Comparison of ENCODE assay signal across 8 cellular contexts in genomic region chr19:1068111-1069001, GRCh38. TPM values are rescaled to one million over a fixed set of nuclear protein-coding genes. Genes with fewer than 3 reads are reported as not detected.
A peak's percentile ranks its signal among the peaks of the same experiment; 100 is the strongest.
DNase-seq lines count a peak whose midpoint lies in the region; ATAC-seq, FAIRE-seq and TF ChIP-seq lines count a peak whose summit lies in the region.

No MANE protein-coding gene starts in this region.

- no peaks in the 10 kb centered on the region for H3K9me3 ChIP-seq in psoas muscle

- H3K27ac ChIP-seq in psoas muscle: no peak overlapping the region

- H3K9me3 Mint-ChIP-seq in T-cell: no peaks in the 10 kb centered on the region
- H3K9me3 Mint-ChIP-seq in chondrocyte (ENCODE audit: low read depth): no peaks in the 10 kb centered on the region

- H3K36me3 Mint-ChIP-seq in T-cell (peaks cover 19% of the 10 kb centered on the region), chondrocyte (ENCODE audit: low read depth) (no peaks in the 10 kb centered on the region)

- TF ChIP-seq CTCF in chondrocyte (IDR thresholded peaks at IDR 0.05): no peak
- no peak for TF ChIP-seq CTCF in psoas muscle (IDR thresholded peaks at IDR 0.05)

- TF ChIP-seq POLR2A in GM12891 (IDR thresholded peaks at IDR 0.05; ENCODE audit: low read depth, low read length): no peak

- H3K27me3 Mint-ChIP-seq in T-cell: no peaks in the 10 kb centered on the region
- peaks cover 22% of the 10 kb centered on the region for H3K27me3 Mint-ChIP-seq in chondrocyte (ENCODE audit: low read depth)

- peak overlapping the region; percentile 95 to 96 for H3K27ac Mint-ChIP-seq in T-cell
- no peak overlapping the region for H3K27ac Mint-ChIP-seq in chondrocyte (ENCODE audit: unreplicated experiment)

- H3K36me3 ChIP-seq in psoas muscle (ENCODE audit: insufficient read depth in 1 of 2, low read depth in 1 of 2): no peaks in the 10 kb centered on the region

- ATAC-seq in T-cell (replicated peaks in 1 of 4): peak; percentile 14 to 41 (median 36)
- ATAC-seq in psoas muscle: no peak

- H3K4me3 Mint-ChIP-seq in T-cell: peak overlapping the region; percentile 89 to 90 (median 90)
- no peak overlapping the region for H3K4me3 Mint-ChIP-seq in chondrocyte (ENCODE audit: unreplicated experiment)

- POLR2A ChIA-PET in T-cell (lab: Charles Lee): interaction anchor here in 1 of 2 donors (2.1 kb wide), 1 partner anchor 201 kb away, joined by 17 read pairs; the partner anchor contains the start of gene CIRBP

- 64 to 68% (median 65%) methylated on average over 41 to 44 of the region's 44 CpGs for WGBS in psoas muscle, 3 donors

- H3K4me1 ChIP-seq in psoas muscle: peaks cover 23% of the 10 kb centered on the region

- CTCF ChIA-PET in T-cell (lab: Charles Lee): no interaction called here

- peaks cover 0 to 79% (median 39%) of the 10 kb centered on the region in 3 donors for H3K27me3 ChIP-seq in psoas muscle (ENCODE audit: insufficient read depth in 3 of 3, low read length in 2 of 3)

- FAIRE-seq in GM12891 (lab: Jason Lieb, UNC): peak; percentile 95

- intact Hi-C loops in psoas muscle (cut with DNase I): no loop called here

- DNase-seq in GM12891 (ENCODE audit: insufficient read length, low spot score): no peak
- DNase-seq in T-cell: peak; percentile 64 to 91 (median 78)
- DNase-seq in chondrocyte (ENCODE audit: low spot score): peak; percentile 88
- peak; percentile 42 to 56 for DNase-seq in psoas muscle
- DNase-seq in DMS 273 (lab: John Stamatoyannopoulos, UW; ENCODE audit: unreplicated experiment): no peak
- no peak for DNase-seq in islet precursor cell
- DNase-seq in AG20443 (ENCODE audit: low spot score): no peak
- DNase-seq in kidney tubule cell (ENCODE audit: low spot score): no peak

- H3K4me3 ChIP-seq in psoas muscle: peak overlapping the region; percentile 53

- H3K4me1 Mint-ChIP-seq in T-cell (peaks cover 51 to 61% (median 58%) of the 10 kb centered on the region in 3 donors), chondrocyte (ENCODE audit: low read depth) (peaks cover 8% of the 10 kb centered on the region)

TF ChIP-seq in GM12891, 5 proteins besides CTCF, POLR2A, EP300 and RAD21:
- no peak for TF ChIP-seq SPI1 (IDR thresholded peaks at IDR 0.05; ENCODE audit: low read depth, low read length)
- no peak for TF ChIP-seq POLR2AphosphoS5 (IDR thresholded peaks at IDR 0.05; ENCODE audit: low read depth, low read length)
- no peak for TF ChIP-seq POU2F2 (IDR thresholded peaks at IDR 0.05; ENCODE audit: low read depth, low read length)
- TF ChIP-seq TAF1 (IDR thresholded peaks at IDR 0.05; ENCODE audit: low read depth, low read length): no peak
- TF ChIP-seq PAX5 (IDR thresholded peaks at IDR 0.05; ENCODE audit: insufficient read depth, low read length, severe bottlenecking): no peak

RNA-seq across cellular contexts. Expression of gene ARHGAP45, which starts 1.4 kb away (rescaled TPM):
- polyA plus RNA-seq in GM12891 (2012; ENCODE audit: low read depth, missing spikeins): 71.9 TPM
- total RNA-seq in T-cell: 1,000 to 10,000 TPM in 3 of 5 donors, 100 to 1,000 TPM in 2; 729 to 1,130 (median 1,073) TPM
- total RNA-seq in chondrocyte: 0.57 to 1.6 TPM (median 1.0 TPM) in 3 replicates
- 1 to 10 TPM; 2.0 to 4.0 (median 3.2) TPM for total RNA-seq in psoas muscle
- 1 to 10 TPM; 1.2 to 1.8 (median 1.8) TPM for polyA plus RNA-seq in psoas muscle

RNA-seq across cellular contexts. Expression of gene POLR2E, which starts 26.8 kb away (rescaled TPM):
- polyA plus RNA-seq in GM12891 (2012; ENCODE audit: low read depth, missing spikeins): 196 TPM
- total RNA-seq in T-cell: 100 to 1,000 TPM in 3 of 5 donors, 10 to 100 TPM in 2; 75.7 to 119 (median 101) TPM
- 110 to 119 TPM (median 113 TPM) in 3 replicates for total RNA-seq in chondrocyte
- total RNA-seq in psoas muscle: 100 to 1,000 TPM; 133 to 147 (median 143) TPM
- 100 to 1,000 TPM; 170 to 243 (median 217) TPM for polyA plus RNA-seq in psoas muscle

RNA-seq across cellular contexts. Expression of gene ABCA7, which starts 28.4 kb away (rescaled TPM):
- polyA plus RNA-seq in GM12891 (2012; ENCODE audit: low read depth, missing spikeins): 13.2 TPM
- total RNA-seq in T-cell: 100 to 1,000 TPM; 166 to 217 (median 178) TPM
- 6.7 to 15.9 TPM (median 8.9 TPM) in 3 replicates for total RNA-seq in chondrocyte
- total RNA-seq in psoas muscle: 10 to 100 TPM in 3 of 4 donors, 1 to 10 TPM in 1; 5.2 to 19.5 (median 16.5) TPM
- polyA plus RNA-seq in psoas muscle: 10 to 100 TPM in 1 of 3 donors, 1 to 10 TPM in 2; 2.6 to 10.1 (median 3.3) TPM

RNA-seq across cellular contexts. Expression of gene GPX4, which starts 35.4 kb away (rescaled TPM):
- polyA plus RNA-seq in GM12891 (2012; ENCODE audit: low read depth, missing spikeins): 472 TPM
- total RNA-seq in T-cell (100 to 1,000 TPM; 139 to 221 (median 196) TPM), chondrocyte (240 to 246 TPM (median 245 TPM) in 3 replicates), psoas muscle (100 to 1,000 TPM; 279 to 560 (median 304) TPM)
- 100 to 1,000 TPM; 490 to 762 (median 618) TPM for polyA plus RNA-seq in psoas muscle

RNA-seq across cellular contexts. Expression of gene CNN2, which starts 41.9 kb away (rescaled TPM):
- 101 TPM for polyA plus RNA-seq in GM12891 (2012; ENCODE audit: low read depth, missing spikeins)
- 100 to 1,000 TPM; 239 to 385 (median 314) TPM for total RNA-seq in T-cell
- total RNA-seq in chondrocyte: 258 to 363 TPM (median 357 TPM) in 3 replicates
- total RNA-seq in psoas muscle: 1 to 10 TPM; 3.0 to 9.5 (median 8.5) TPM
- polyA plus RNA-seq in psoas muscle: 1 to 10 TPM; 1.7 to 6.3 (median 2.3) TPM

Comparison
In these comparisons a context has a peak if more than half of its experiments do, and no peak if none do; other contexts are left out.
1. DNase-seq: peak in T-cell (34 of 34), chondrocyte (single experiment) and psoas muscle (2 of 2); none in GM12891 (single experiment), DMS 273 (single experiment), islet precursor cell (single experiment), AG20443 (single experiment) and kidney tubule cell (single experiment).
2. ATAC-seq: peak in T-cell (4 of 4); none in psoas muscle (0 of 4).
3. RNA of gene ARHGAP45, which starts 1.4 kb away (total RNA-seq): 729 to 1,130 TPM in T-cell; 2.0 to 4.0 TPM in psoas muscle and 0.57 to 1.6 TPM in chondrocyte; every median in the first group is over 100 times any median in the second.